Comparison of ENCODE assay signal across 21 cellular contexts in the genomic region with DNA sequence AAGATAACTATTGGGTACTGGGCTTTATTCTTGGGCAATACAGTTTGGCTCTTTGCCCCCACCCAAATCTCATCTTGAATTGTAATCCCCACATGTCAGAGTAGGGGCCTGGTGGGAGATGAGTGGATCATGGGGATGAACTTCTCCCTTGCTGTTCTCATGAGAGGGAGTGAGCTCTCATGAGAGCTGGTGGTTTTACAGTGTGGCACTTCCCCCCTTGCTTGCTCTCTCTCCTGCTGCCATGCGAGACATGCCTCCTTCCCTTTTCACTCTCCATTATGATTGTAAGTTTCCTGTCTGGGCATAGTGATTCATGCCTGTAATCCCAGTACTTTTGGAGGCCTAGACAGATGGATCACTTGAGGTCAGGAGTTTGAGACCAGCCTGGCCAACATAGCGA.
"Had no signal": no experiment of that assay in that cellular context is flagged by ENCODE, and none has a peak within 500 bp of the region (broad histone marks: within the 10 kb centered on the region; RNA-seq: fewer than 3 reads in every experiment).

No MANE protein-coding gene starts in this region.

- H3K36me3 ChIP-seq: gastrocnemius medialis, lower lobe of right lung, pancreas, right lobe of liver, tibial artery had no signal

- DNase-seq: dorsolateral prefrontal cortex; effector CD4-positive, alpha-beta T cell; gastrocnemius medialis; head of caudate nucleus; left ventricle myocardium superior; lower lobe of right lung; naive thymus-derived CD8-positive, alpha-beta T cell; nephron progenitor cell; nucleus accumbens; pancreas; right lobe of liver; small intestine; stimulated activated CD4-positive, alpha-beta T cell treated with anti-CD3 and anti-CD28 coated beads, Interleukin-12 subunit alpha, Interleukin-12 subunit beta, amount 100 ng/mL, for 4 hours; stimulated activated CD4-positive, alpha-beta T cell treated with anti-CD3 and anti-CD28 coated beads, Interleukin-2, amount 100 ng/mL, for 24 hours; stimulated activated CD4-positive, alpha-beta T cell treated with anti-CD3 and anti-CD28 coated beads, Interleukin-4, amount 100 ng/mL, for 24 hours; stimulated activated naive CD8-positive, alpha-beta T cell treated with anti-CD3 and anti-CD28 coated beads, Interleukin-15, Interleukin-2, amounts not matched to agents 100 U/mL and 50 U/mL, for 24 hours; substantia nigra; testis; tibial artery had no signal

- H3K4me1 ChIP-seq: gastrocnemius medialis, lower lobe of right lung, pancreas, right lobe of liver, testis, tibial artery had no signal

- H3K4me3 ChIP-seq: dorsolateral prefrontal cortex, gastrocnemius medialis, lower lobe of right lung, pancreas, right lobe of liver, testis, tibial artery had no signal

- H3K27ac Mint-ChIP-seq: naive thymus-derived CD8-positive, alpha-beta T cell; nephron progenitor cell; stimulated activated effector memory CD8-positive, alpha-beta T cell treated with anti-CD3 and anti-CD28 coated beads, Interleukin-12 subunit alpha, Interleukin-12 subunit beta, amount 100 ng/mL, for 72 hours; type B pancreatic cell had no signal

- H3K27ac ChIP-seq: dorsolateral prefrontal cortex, gastrocnemius medialis, lower lobe of right lung, pancreas, right lobe of liver, testis, tibial artery had no signal

- H3K36me3 Mint-ChIP-seq: stimulated activated effector memory CD8-positive, alpha-beta T cell treated with anti-CD3 and anti-CD28 coated beads, Interleukin-12 subunit alpha, Interleukin-12 subunit beta, amount 100 ng/mL, for 72 hours; type B pancreatic cell had no signal

- H3K9me3 ChIP-seq: gastrocnemius medialis, lower lobe of right lung, pancreas, right lobe of liver, testis, tibial artery had no signal

- H3K27me3 ChIP-seq: dorsolateral prefrontal cortex, gastrocnemius medialis, pancreas, right lobe of liver, testis, tibial artery had no signal

- H3K9me3 Mint-ChIP-seq: stimulated activated effector memory CD8-positive, alpha-beta T cell treated with anti-CD3 and anti-CD28 coated beads, Interleukin-12 subunit alpha, Interleukin-12 subunit beta, amount 100 ng/mL, for 72 hours; type B pancreatic cell had no signal

- H3K4me3 Mint-ChIP-seq: naive thymus-derived CD8-positive, alpha-beta T cell; nephron progenitor cell; stimulated activated effector memory CD8-positive, alpha-beta T cell treated with anti-CD3 and anti-CD28 coated beads, Interleukin-12 subunit alpha, Interleukin-12 subunit beta, amount 100 ng/mL, for 72 hours; type B pancreatic cell had no signal

- H3K4me1 Mint-ChIP-seq: nephron progenitor cell; stimulated activated effector memory CD8-positive, alpha-beta T cell treated with anti-CD3 and anti-CD28 coated beads, Interleukin-12 subunit alpha, Interleukin-12 subunit beta, amount 100 ng/mL, for 72 hours had no signal
